2 cellular contexts compared by ENCODE assay signal in genomic region chr2:189217546-189217945, GRCh38.
TF ChIP-seq lines count a peak whose summit lies in the region.

No MANE protein-coding gene starts in this region.

TF ChIP-seq in endothelial cell of umbilical vein, 7 proteins besides CTCF, POLR2A, EP300 and RAD21 (continued from another document):
- TF ChIP-seq MAX (IDR thresholded peaks at IDR 0.05; ENCODE audit: insufficient read depth, insufficient read length) (no peak), POLR2AphosphoS5 (IDR thresholded peaks at IDR 0.05; ENCODE audit: insufficient read depth, low read depth, low read length) (no peak)
TF ChIP-seq in endothelial cell of umbilical vein: peak in this region for 0.

TF ChIP-seq in SK-N-SH treated with all-trans-retinoic acid at 6 μM for 48 hours, 23 proteins besides CTCF, POLR2A, EP300 and RAD21 (continued from another document):
- TF ChIP-seq PATZ1 (CRISPR knock-in tag; IDR thresholded peaks at IDR 0.05; ENCODE audit: borderline replicate concordance) (no peak), RARB (CRISPR knock-in tag; IDR thresholded peaks at IDR 0.05) (no peak), CSDC2 (CRISPR knock-in tag; IDR thresholded peaks at IDR 0.05) (no peak), ZNF70 (CRISPR knock-in tag; IDR thresholded peaks at IDR 0.05) (no peak), POU6F1 (CRISPR knock-in tag; IDR thresholded peaks at IDR 0.05; ENCODE audit: borderline replicate concordance, low read depth) (no peak)
